Comparison of ENCODE assay signal across 9 cellular contexts in the genomic region with DNA sequence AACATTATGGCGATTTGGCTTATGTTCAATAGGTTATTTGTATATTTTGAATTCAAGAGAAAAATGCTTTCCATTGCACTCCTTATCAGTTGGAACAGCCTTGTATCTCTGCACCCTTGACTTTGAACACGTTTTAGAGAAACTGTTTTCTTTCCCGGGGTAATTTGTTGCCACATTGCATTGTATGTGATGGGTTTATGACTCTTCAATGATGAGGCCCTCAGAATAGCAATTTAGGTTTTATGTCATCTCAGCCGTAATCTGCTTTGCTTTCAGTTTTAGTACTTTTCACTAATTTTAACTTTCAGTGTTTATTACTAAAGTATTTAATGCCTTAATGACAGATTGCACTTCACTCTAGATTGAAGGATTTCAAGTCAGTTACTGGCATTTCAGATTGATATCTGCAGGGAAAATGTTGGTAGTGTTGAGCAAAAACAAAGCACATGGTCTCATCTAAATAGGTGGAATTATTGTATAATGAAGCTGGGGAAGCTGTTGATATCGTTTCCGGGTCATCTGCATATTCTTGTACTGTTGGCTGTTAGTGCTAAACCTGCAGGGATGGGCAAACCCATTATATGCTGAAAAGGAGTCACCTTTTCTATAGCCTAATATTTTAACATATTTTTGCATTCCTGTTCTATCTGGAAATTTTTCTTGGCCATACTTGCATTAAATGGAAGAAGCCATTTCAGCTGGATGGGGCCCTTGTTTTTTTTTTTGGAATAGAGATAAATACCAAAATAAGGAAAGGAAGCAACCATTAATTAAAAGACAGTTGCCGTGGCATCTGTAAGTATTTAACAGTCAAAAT. TPM values are rescaled to one million over a fixed set of nuclear protein-coding genes. Genes with fewer than 3 reads are reported as not detected.
DNase-seq lines count a peak whose midpoint lies in the region; ATAC-seq and TF ChIP-seq lines count a peak whose summit lies in the region.
"Had no signal": no experiment of that assay in that cellular context is flagged by ENCODE, and none has a peak within 500 bp of the region (broad histone marks: within the 10 kb centered on the region; RNA-seq: fewer than 3 reads in every experiment).

No MANE protein-coding gene starts in this region.

- H2AFZ ChIP-seq in GM23248 (no peak overlapping the region), hepatocyte (no peak overlapping the region)

- in situ Hi-C loops in GM23248 (cut with MboI) = no loop called here

- no peaks in the 10 kb centered on the region for H3K9me2 ChIP-seq in GM23248 (ENCODE audit: insufficient read depth)
- H3K9me2 ChIP-seq in hepatocyte (replicated peaks; ENCODE audit: insufficient read depth) = no peaks in the 10 kb centered on the region

- H4K20me1 ChIP-seq in GM23248 (ENCODE audit: insufficient read depth) (peaks cover 46% of the 10 kb centered on the region; the same call in 1 of the 2 replicates), hepatocyte (ENCODE audit: insufficient read depth, poor library complexity, severe bottlenecking) (peaks cover 67% of the 10 kb centered on the region)

- DNase-seq in GM23248 = peak; percentile 58
- DNase-seq in hepatocyte (ENCODE audit: low spot score) = no peak
- peak; percentile 1 for DNase-seq in stimulated activated naive CD4-positive, alpha-beta T cell treated with Interleukin-2 at 50 U/mL for 16 hours (lab: John Stamatoyannopoulos, UW)
- DNase-seq in SKM-1 (lab: John Stamatoyannopoulos, UW; ENCODE audit: unreplicated experiment) = no peak
- no peak for DNase-seq in GM19238 (ENCODE audit: insufficient read length, low spot score)

- ATAC-seq in GM21825 (IDR thresholded peaks at IDR 0.05; ENCODE audit: unreplicated experiment) = no peak

- H3K4me2 ChIP-seq in GM23248 (ENCODE audit: unreplicated experiment) (peak overlapping the region; percentile 97), hepatocyte (peak overlapping the region; percentile 90)

- TF ChIP-seq CTCF in 22Rv1 (IDR thresholded peaks at IDR 0.05) (no peak), WI38 (IDR thresholded peaks at IDR 0.05; ENCODE audit: low read depth, low read length) (no peak), hepatocyte (IDR thresholded peaks at IDR 0.05; ENCODE audit: poor library complexity) (no peak)

- H3K36me3 ChIP-seq in GM23248 (ENCODE audit: low read depth) (no peaks in the 10 kb centered on the region), hepatocyte (replicated peaks; ENCODE audit: insufficient read depth, low read depth) (no peaks in the 10 kb centered on the region)

- H3F3A ChIP-seq in GM23248 (ENCODE audit: insufficient read depth) = peaks cover 33% of the 10 kb centered on the region

- WGBS in GM23248 (ENCODE audit: low coverage in 1 of 2, low lambda C conversion rate in 2 of 2, missing lambda C conversion rate in 2 of 2), 2 experiments = 11 to 18% methylated on average over 7 of the region's 7 CpGs
- WGBS in hepatocyte (ENCODE audit: low lambda C conversion rate, missing lambda C conversion rate) = 13% methylated on average over 7 of the region's 7 CpGs

- H3K27me3 ChIP-seq in GM23248 (replicated peaks; ENCODE audit: insufficient read depth) = no peaks in the 10 kb centered on the region
- H3K27me3 ChIP-seq in hepatocyte = no peaks in the 10 kb centered on the region

- H3K9me3 ChIP-seq in GM23248 (ENCODE audit: low read depth) = no peaks in the 10 kb centered on the region
- no peaks in the 10 kb centered on the region for H3K9me3 ChIP-seq in hepatocyte (ENCODE audit: low read depth)

- peak overlapping the region; percentile 97; the same call in 1 of the 2 replicates for H3K27ac ChIP-seq in 22Rv1
- peak overlapping the region; percentile 97 for H3K27ac ChIP-seq in GM23248
- H3K27ac ChIP-seq in hepatocyte = peak overlapping the region; percentile 99

- peaks cover 70% of the 10 kb centered on the region for H3K79me2 ChIP-seq in GM23248 (ENCODE audit: insufficient read depth)
- peaks cover 71% of the 10 kb centered on the region for H3K79me2 ChIP-seq in hepatocyte

- H3K9ac ChIP-seq in GM23248 = peak overlapping the region; percentile 98

- H3K4me1 ChIP-seq in GM23248 (ENCODE audit: insufficient read depth) (peaks cover 25% of the 10 kb centered on the region), hepatocyte (ENCODE audit: insufficient read depth) (peaks cover 31% of the 10 kb centered on the region)

- H3K4me3 ChIP-seq in GM23248 (peak overlapping the region; percentile 96), WI38 (ENCODE audit: low read depth, low read length) (peak overlapping the region; percentile 96), hepatocyte (peak overlapping the region; percentile 78)

RNA-seq across cellular contexts. Expression of gene LUC7L3, which starts 2.0 kb away (rescaled TPM):
- 57.5 and 59.1 TPM in 2 replicates for total RNA-seq in GM23248 (2014; rRNA removed; shearing (Covaris generic))
- polyA plus RNA-seq in GM23248 (2016; fragmentation: Nextera tagmentation; extraction: Ambion mirVana) (100 and 138 TPM in 2 replicates), hepatocyte (156 and 256 TPM in 2 replicates)
- 56.4 and 56.9 TPM in 2 replicates for total RNA-seq in hepatocyte

RNA-seq across cellular contexts. Expression of gene ANKRD40, which starts 13.7 kb away (rescaled TPM):
- 35.5 and 36.5 TPM in 2 replicates for total RNA-seq in GM23248 (2014; rRNA removed; shearing (Covaris generic))
- polyA plus RNA-seq in GM23248 (2016; fragmentation: Nextera tagmentation; extraction: Ambion mirVana) = 20.1 and 20.2 TPM in 2 replicates
- total RNA-seq in hepatocyte = 28.1 and 30.8 TPM in 2 replicates
- polyA plus RNA-seq in hepatocyte = 10.3 and 11.4 TPM in 2 replicates

RNA-seq across cellular contexts. Expression of gene ANKRD40CL, which starts 45.9 kb away (rescaled TPM):
- total RNA-seq in GM23248 (2014; rRNA removed; shearing (Covaris generic)) = not detected in 2 replicates
- polyA plus RNA-seq in GM23248 (2016; fragmentation: Nextera tagmentation; extraction: Ambion mirVana) (not detected in 2 replicates), hepatocyte (2.8 and 3.9 TPM in 2 replicates)
- 3.3 and 4.2 TPM in 2 replicates for total RNA-seq in hepatocyte
- polyA plus RNA-seq: esophagus had no signal

Comparison
In these comparisons a context has a peak if more than half of its experiments do, and no peak if none do; other contexts are left out.
1. DNase-seq: peak in GM23248 (single experiment) and stimulated activated naive CD4-positive, alpha-beta T cell treated with Interleukin-2 at 50 U/mL for 16 hours (single experiment); none in hepatocyte (single experiment), SKM-1 (single experiment) and GM19238 (single experiment).
2. Peak in every context shown above with its lines, with median percentiles within 50 percentile points of each other: H3K27ac ChIP-seq and H3K4me3 ChIP-seq.